ENCODE assay signal across 35 cellular contexts in the genomic region with DNA sequence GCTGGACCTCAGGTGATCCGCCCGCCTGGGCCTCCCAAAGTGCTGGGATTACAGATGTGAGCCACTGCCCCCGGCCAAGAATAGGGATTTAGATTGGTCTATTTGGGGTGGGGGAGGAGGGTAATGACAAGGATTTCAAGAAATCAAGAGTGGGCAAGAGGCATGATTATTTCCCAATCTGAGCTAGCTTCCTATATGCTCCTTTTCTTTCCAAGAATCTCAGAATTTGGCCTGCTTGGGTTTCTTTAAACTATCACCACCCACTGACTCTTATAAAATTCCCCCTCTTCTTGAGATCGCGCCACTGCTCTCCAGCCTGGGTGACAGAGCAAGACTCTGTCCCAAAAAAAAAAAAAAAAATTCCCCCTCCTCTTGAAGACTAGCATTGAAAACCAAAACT.
"Had no signal": no experiment of that assay in that cellular context is flagged by ENCODE, and none has a peak within 500 bp of the region (broad histone marks: within the 10 kb centered on the region; RNA-seq: fewer than 3 reads in every experiment).

No MANE protein-coding gene starts in this region.

- DNase-seq: MG63, MM.1S, MV-4-11, NCI-H1048, NCI-H1092, NCI-H1092 treated with DMSO at 0.1 percent for 48 hours, NCI-H1105, NCI-H1105 treated with DMSO at 0.1 percent for 48 hours, NCI-H1417, NCI-H1417 treated with DMSO at 0.1 percent for 48 hours, NCI-H1436, NCI-H1436 treated with DMSO at 0.1 percent for 48 hours, NCI-H146, NCI-H1694, NCI-H1694 treated with DMSO at 0.1 percent for 48 hours, NCI-H187, NCI-H187 treated with DMSO at 0.1 percent for 48 hours, NCI-H1930, NCI-H2029, NCI-H2029 treated with DMSO at 0.1 percent for 48 hours, NCI-H2081, NCI-H2081 treated with DMSO at 0.1 percent for 48 hours, NCI-H2107, NCI-H2171, NCI-H2171 treated with DMSO at 0.1 percent for 48 hours, NCI-H2227 treated with DMSO at 0.1 percent for 48 hours, NCI-H226, NCI-H345, NCI-H446, NCI-H446 treated with DMSO at 0.1 percent for 48 hours, NCI-H510A, NCI-H510A treated with DMSO at 0.1 percent for 48 hours, NCI-H524, NCI-H524 treated with DMSO at 0.1 percent for 48 hours, NCI-H526 had no signal

- H3K36me3 ChIP-seq: MG63 had no signal

- H3K9me3 ChIP-seq: MG63 had no signal

- H3K27me3 ChIP-seq: MG63 had no signal

- H3K4me3 ChIP-seq: MG63 had no signal
